In the genomic region with DNA sequence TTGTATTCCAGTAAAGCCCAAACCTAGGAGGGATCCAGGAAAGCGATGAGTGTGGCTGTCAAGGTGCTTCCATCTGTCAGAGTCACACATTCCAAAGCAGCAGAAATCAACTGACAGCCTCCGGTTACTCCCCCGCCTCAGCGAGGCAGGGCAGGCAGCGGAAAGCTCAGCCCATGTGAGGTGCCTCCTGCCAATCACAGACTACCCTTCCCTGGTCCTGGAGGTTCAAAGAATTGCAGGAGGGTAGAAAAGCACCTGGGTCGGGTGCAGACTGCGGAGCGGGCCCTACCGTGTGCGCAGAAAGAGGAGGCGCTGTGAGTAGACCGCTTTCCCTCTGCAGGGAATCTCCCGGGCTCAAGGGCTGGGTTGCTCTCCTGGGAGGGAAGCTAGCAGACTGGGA, we compare ENCODE assay signal across 21 cellular contexts. TPM values are rescaled to one million over a fixed set of nuclear protein-coding genes. Genes with fewer than 3 reads are reported as not detected.
DNase-seq lines count a peak whose midpoint lies in the region; TF ChIP-seq lines count a peak whose summit lies in the region.
"Had no signal": no experiment of that assay in that cellular context is flagged by ENCODE, and none has a peak within 500 bp of the region (broad histone marks: within the 10 kb centered on the region; RNA-seq: fewer than 3 reads in every experiment).

TSS of gene UPK1B (plus strand) at position 274 of the 400 bp plus-strand sequence. CDS start 13,144 bp downstream, outside the sequence.

- TF ChIP-seq CTCF in epithelial cell of esophagus (IDR thresholded peaks at IDR 0.05; ENCODE audit: insufficient read depth, low read depth, low read length, missing control alignments): no peak
- TF ChIP-seq CTCF in type B pancreatic cell (conservative IDR thresholded peaks at IDR 0.05): no peak

- peak; percentile 35 for DNase-seq in NCI-H82 (lab: John Stamatoyannopoulos, UW)
- no peak for DNase-seq in NCI-H82 treated with DMSO at 0.1 percent for 48 hours (lab: John Stamatoyannopoulos, UW; ENCODE audit: unreplicated experiment)
- DNase-seq in epithelial cell of esophagus (ENCODE audit: low read depth): peak; percentile 68
- DNase-seq in mucosa of gallbladder (ENCODE audit: low spot score): peak; percentile 22
- DNase-seq in type B pancreatic cell (ENCODE audit: extremely low spot score, unreplicated experiment): no peak
- DNase-seq in stimulated activated CD4-positive, alpha-beta T cell treated with anti-CD3 and anti-CD28 coated beads, Interleukin-12 subunit alpha, Interleukin-12 subunit beta, amount 100 ng/mL, for 4 hours: no peak
- DNase-seq in NCI-H146 (lab: John Stamatoyannopoulos, UW): no peak
- no peak for DNase-seq in activated naive CD4-positive, alpha-beta T cell treated with Interleukin-2 at 50 U/mL for 16 hours
- DNase-seq: 8988T, activated gamma-delta T cell treated with Interleukin-2 at 50 U/mL for 16 hours, dermis blood vessel endothelial cell, DMS79 treated with DMSO at 0.1 percent for 48 hours, HCEC 1CT, hypothalamus, mammary epithelial cell, NCI-H1105 treated with DMSO at 0.1 percent for 48 hours, NCI-H446 treated with DMSO at 0.1 percent for 48 hours, OCI-M1, SW 1271, WERI-Rb-1 had no signal

- H3K36me3 Mint-ChIP-seq in type B pancreatic cell: no peaks in the 10 kb centered on the region
- H3K36me3 Mint-ChIP-seq: CD14-positive monocyte had no signal

- peak within 1 kb of the TSS; percentile 72 for H3K4me3 Mint-ChIP-seq in type B pancreatic cell
- H3K4me3 Mint-ChIP-seq: CD14-positive monocyte had no signal

- H3K27ac Mint-ChIP-seq in type B pancreatic cell: peak within 1 kb of the TSS; percentile 63
- H3K27ac Mint-ChIP-seq: CD14-positive monocyte had no signal

- H3K9me3 Mint-ChIP-seq in type B pancreatic cell: peaks cover 6% of the 10 kb centered on the region

- H3K27me3 Mint-ChIP-seq in type B pancreatic cell: peaks cover 21% of the 10 kb centered on the region

- H3K4me1 Mint-ChIP-seq in type B pancreatic cell (ENCODE audit: unreplicated experiment): peaks cover 7% of the 10 kb centered on the region

- peak within 1 kb of the TSS; percentile 54 for H3K4me3 ChIP-seq in epithelial cell of esophagus (ENCODE audit: low read length)

RNA-seq across cellular contexts. Expression of gene UPK1B, which starts in this region (rescaled TPM):
- total RNA-seq in mucosa of gallbladder (37.1 TPM), type B pancreatic cell (ENCODE audit: low replicate concordance) (49.2 and 105 TPM in 2 replicates)
- total RNA-seq: dermis blood vessel endothelial cell had no signal

Comparison
In these comparisons a context has a peak if more than half of its experiments do, and no peak if none do; other contexts are left out.
1. DNase-seq: peak in NCI-H82 (single experiment), epithelial cell of esophagus (single experiment) and mucosa of gallbladder (single experiment); none in NCI-H82 treated with DMSO at 0.1 percent for 48 hours (single experiment), type B pancreatic cell (single experiment), stimulated activated CD4-positive, alpha-beta T cell treated with anti-CD3 and anti-CD28 coated beads, Interleukin-12 subunit alpha, Interleukin-12 subunit beta, amount 100 ng/mL, for 4 hours (single experiment), NCI-H146 (single experiment) and activated naive CD4-positive, alpha-beta T cell treated with Interleukin-2 at 50 U/mL for 16 hours (single experiment).